17 cellular contexts compared by ENCODE assay signal in the genomic region with DNA sequence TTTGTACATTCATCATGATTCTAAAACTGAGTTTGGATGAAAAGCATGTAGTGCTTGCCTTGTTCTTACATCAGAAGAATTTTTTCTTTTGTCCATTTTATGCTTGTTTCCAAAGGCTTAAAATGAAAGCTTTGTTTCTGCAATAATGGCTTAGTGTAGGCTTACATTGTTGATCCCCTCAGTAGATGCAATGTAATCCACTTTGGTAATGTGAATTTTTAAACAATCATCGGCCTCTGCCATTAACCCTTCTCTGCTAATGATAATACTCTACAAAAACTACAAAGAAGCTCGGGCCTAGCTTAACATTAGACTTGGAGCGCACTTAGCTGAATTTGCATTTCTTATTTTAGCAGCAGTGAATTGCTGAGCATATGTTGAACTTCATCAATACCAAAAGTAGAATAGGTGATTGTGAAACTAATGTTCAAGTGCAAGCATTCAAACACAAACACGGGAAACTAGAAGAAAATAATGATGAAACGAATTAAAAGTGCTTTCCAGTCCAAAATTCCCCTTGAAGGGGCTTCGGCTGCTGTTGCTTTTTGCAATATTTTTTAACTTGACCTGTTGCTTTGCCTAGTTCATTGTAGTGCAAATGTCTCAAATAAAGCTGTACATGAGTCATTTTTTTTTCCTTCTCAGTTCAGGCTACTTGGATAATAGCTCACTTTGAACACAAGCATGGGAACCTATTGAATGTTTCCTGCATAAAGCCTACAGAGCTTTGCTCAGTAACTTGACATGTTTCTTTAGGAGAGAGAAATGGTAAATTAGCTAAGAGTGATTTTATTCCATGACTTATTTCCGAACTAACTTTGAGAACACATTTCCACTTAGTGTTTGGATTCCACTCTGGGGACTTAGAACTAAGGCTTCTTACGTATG.
DNase-seq lines count a peak whose midpoint lies in the region; FAIRE-seq and TF ChIP-seq lines count a peak whose summit lies in the region.
"Had no signal": no experiment of that assay in that cellular context is flagged by ENCODE, and none has a peak within 500 bp of the region (broad histone marks: within the 10 kb centered on the region; RNA-seq: fewer than 3 reads in every experiment).

No MANE protein-coding gene starts in this region.

- FAIRE-seq in astrocyte (lab: Jason Lieb, UNC), result no peak

- H3K9ac ChIP-seq in astrocyte (ENCODE audit: low read length), result no peak overlapping the region

- TF ChIP-seq CTCF in astrocyte (IDR thresholded peaks at IDR 0.05; ENCODE audit: insufficient read depth, low read depth, low read length), result no peak

- H3K4me3 ChIP-seq in astrocyte (ENCODE audit: insufficient read depth, low read depth, low read length), result no peak overlapping the region

- H3K9me3 Mint-ChIP-seq in astrocyte (ENCODE audit: unreplicated experiment), result no peaks in the 10 kb centered on the region

- H2AFZ ChIP-seq in astrocyte (ENCODE audit: low read depth, low read length), result peak overlapping the region; percentile 26

- no peaks in the 10 kb centered on the region for H3K9me3 ChIP-seq in astrocyte (ENCODE audit: insufficient read depth, low read depth, low read length)

- H3K4me2 ChIP-seq in astrocyte (ENCODE audit: low read length), result peak overlapping the region; percentile 36

- H4K20me1 ChIP-seq in astrocyte (ENCODE audit: insufficient read depth, low read length), result no peaks in the 10 kb centered on the region

- H3K27ac ChIP-seq in astrocyte (ENCODE audit: low read depth, low read length) (no peak overlapping the region), temporal lobe (ENCODE audit: low read depth, low read length) (peak overlapping the region; percentile 97)
- H3K27ac ChIP-seq: 22Rv1, brain microvascular endothelial cell had no signal

- no peaks in the 10 kb centered on the region for H3K27me3 ChIP-seq in astrocyte (ENCODE audit: insufficient read depth, low read length)
- H3K27me3 ChIP-seq: brain microvascular endothelial cell had no signal

- no peak overlapping the region for H3K4me3 Mint-ChIP-seq in astrocyte (ENCODE audit: unreplicated experiment)
- H3K4me3 Mint-ChIP-seq: effector memory CD8-positive, alpha-beta T cell; IgD-negative memory B cell; naive thymus-derived CD4-positive, alpha-beta T cell had no signal

- no peaks in the 10 kb centered on the region for H3K79me2 ChIP-seq in astrocyte (ENCODE audit: insufficient read depth, low read length)

- DNase-seq in NCI-H146 (lab: John Stamatoyannopoulos, UW), result peak; percentile 33
- no peak for DNase-seq in NCI-H146 treated with DMSO at 0.1 percent for 48 hours (lab: John Stamatoyannopoulos, UW; ENCODE audit: unreplicated experiment)
- no peak for DNase-seq in astrocyte (ENCODE audit: low read depth)
- peak; percentile 42 for DNase-seq in iris pigment epithelial cell (ENCODE audit: low read depth)
- no peak for DNase-seq in stimulated activated naive CD4-positive, alpha-beta T cell treated with Interleukin-2 at 50 U/mL for 16 hours (lab: John Stamatoyannopoulos, UW)
- DNase-seq in EL, result no peak
- no peak for DNase-seq in T-helper 1 cell
- DNase-seq: activated gamma-delta T cell; brain microvascular endothelial cell; effector memory CD8-positive, alpha-beta T cell; left colon; naive thymus-derived CD4-positive, alpha-beta T cell; NCI-H187 treated with DMSO at 0.1 percent for 48 hours; NK-92 treated with Interleukin-12 subunit alpha and Interleukin-12 subunit beta, amount 100 ng/mL, for 24 hours had no signal

- H3K27me3 Mint-ChIP-seq in astrocyte (ENCODE audit: low read depth, unreplicated experiment), result no peaks in the 10 kb centered on the region
- H3K27me3 Mint-ChIP-seq: effector memory CD8-positive, alpha-beta T cell; IgD-negative memory B cell had no signal

- no peaks in the 10 kb centered on the region for H3K36me3 Mint-ChIP-seq in astrocyte (ENCODE audit: low read depth, unreplicated experiment)
- H3K36me3 Mint-ChIP-seq: IgD-negative memory B cell; naive thymus-derived CD4-positive, alpha-beta T cell had no signal

- H3K36me3 ChIP-seq in astrocyte (ENCODE audit: insufficient read depth, low read length), result no peaks in the 10 kb centered on the region
- H3K36me3 ChIP-seq: brain microvascular endothelial cell had no signal

- no peaks in the 10 kb centered on the region for H3K4me1 ChIP-seq in astrocyte (ENCODE audit: insufficient read depth, low read length)

- H3K4me1 Mint-ChIP-seq in astrocyte (ENCODE audit: low read depth, unreplicated experiment), result peaks cover 19% of the 10 kb centered on the region
- H3K4me1 Mint-ChIP-seq: IgD-negative memory B cell; naive thymus-derived CD4-positive, alpha-beta T cell had no signal

- H3K27ac Mint-ChIP-seq in astrocyte (ENCODE audit: unreplicated experiment), result no peak overlapping the region
- H3K27ac Mint-ChIP-seq: effector memory CD8-positive, alpha-beta T cell; IgD-negative memory B cell; naive thymus-derived CD4-positive, alpha-beta T cell had no signal

Comparison
In these comparisons a context has a peak if more than half of its experiments do, and no peak if none do; other contexts are left out.
1. DNase-seq: peak in NCI-H146 (single experiment) and iris pigment epithelial cell (single experiment); none in NCI-H146 treated with DMSO at 0.1 percent for 48 hours (single experiment), astrocyte (single experiment), stimulated activated naive CD4-positive, alpha-beta T cell treated with Interleukin-2 at 50 U/mL for 16 hours (single experiment), EL (single experiment) and T-helper 1 cell (0 of 5).